Comparison of ENCODE assay signal across 26 cellular contexts in genomic region chr19:391726-392374, GRCh38. TPM values are rescaled to one million over a fixed set of nuclear protein-coding genes. Genes with fewer than 3 reads are reported as not detected.
"Had no signal": no experiment of that assay in that cellular context is flagged by ENCODE, and none has a peak within 500 bp of the region (broad histone marks: within the 10 kb centered on the region; RNA-seq: fewer than 3 reads in every experiment).

No MANE protein-coding gene starts in this region.

- DNase-seq: activated CD4-positive, alpha-beta T cell treated with anti-CD3 and anti-CD28 coated beads, Interleukin-2, amount 50 U/mL, for 1 hour; activated CD4-positive, CD25-positive, alpha-beta regulatory T cell treated with anti-CD3 and anti-CD28 coated beads, Interleukin-2, amount 50 U/mL, for 72 hours; activated naive CD4-positive, alpha-beta T cell; activated T-cell treated with anti-CD3 and anti-CD28 coated beads, Interleukin-2, amount 50 U/mL, for 4 hours; dermis blood vessel endothelial cell; effector CD4-positive, alpha-beta T cell; esophagus squamous epithelium; foreskin melanocyte; heart right ventricle; left ventricle myocardium superior; naive B cell; nephron progenitor cell; nucleus accumbens; stimulated activated CD4-positive, alpha-beta T cell treated with anti-CD3 and anti-CD28 coated beads, Interleukin-2, amount 100 ng/mL, for 48 hours; stimulated activated naive CD4-positive, alpha-beta T cell treated with Interleukin-2 at 50 U/mL for 16 hours; T-helper 17 cell; T1000; WERI-Rb-1 had no signal

- H3K27ac ChIP-seq: epithelial cell of prostate, esophagus squamous epithelium, heart right ventricle, parathyroid adenoma, right atrium auricular region, tibial nerve, WERI-Rb-1 had no signal

- H3K4me1 ChIP-seq: esophagus squamous epithelium, heart right ventricle, parathyroid adenoma, right atrium auricular region, tibial nerve had no signal

- H3K9me3 ChIP-seq: esophagus squamous epithelium, right atrium auricular region, tibial nerve had no signal

- H3K36me3 Mint-ChIP-seq: mesothelial cell of epicardium had no signal

- H2AFZ ChIP-seq: parathyroid adenoma had no signal

- H3K36me3 ChIP-seq: esophagus squamous epithelium, heart right ventricle, right atrium auricular region, tibial nerve, WERI-Rb-1 had no signal

- ATAC-seq: left ventricle myocardium superior, T-helper 17 cell had no signal

- H3K4me3 ChIP-seq: esophagus squamous epithelium, heart right ventricle, right atrium auricular region, tibial nerve had no signal

- H3K9ac ChIP-seq: parathyroid adenoma had no signal

- H3K27me3 ChIP-seq: right atrium auricular region had no signal

- H3K27ac Mint-ChIP-seq: activated CD8-positive, alpha-beta T cell treated with anti-CD3 and anti-CD28 coated beads for 36 hours; mesothelial cell of epicardium; nephron progenitor cell had no signal

- H3K4me1 Mint-ChIP-seq: mesothelial cell of epicardium, T-helper 17 cell had no signal

- H3K4me3 Mint-ChIP-seq: activated CD8-positive, alpha-beta T cell treated with anti-CD3 and anti-CD28 coated beads for 36 hours; activated T-cell treated with anti-CD3 and anti-CD28 coated beads, Interleukin-2, amount 50 U/mL, for 4 hours; activated T-helper 17 cell treated with anti-CD3 and anti-CD28 coated beads, Interleukin-2, amount 50 U/mL, for 72 hours; central memory CD8-positive, alpha-beta T cell; mesothelial cell of epicardium; naive B cell; nephron progenitor cell; T-helper 17 cell had no signal

RNA-seq across cellular contexts. Expression of gene C2CD4C, which starts 17.1 kb away (rescaled TPM):
- total RNA-seq: T-helper 17 cell had no signal
